ENCODE assay signal across 9 cellular contexts in the genomic region with DNA sequence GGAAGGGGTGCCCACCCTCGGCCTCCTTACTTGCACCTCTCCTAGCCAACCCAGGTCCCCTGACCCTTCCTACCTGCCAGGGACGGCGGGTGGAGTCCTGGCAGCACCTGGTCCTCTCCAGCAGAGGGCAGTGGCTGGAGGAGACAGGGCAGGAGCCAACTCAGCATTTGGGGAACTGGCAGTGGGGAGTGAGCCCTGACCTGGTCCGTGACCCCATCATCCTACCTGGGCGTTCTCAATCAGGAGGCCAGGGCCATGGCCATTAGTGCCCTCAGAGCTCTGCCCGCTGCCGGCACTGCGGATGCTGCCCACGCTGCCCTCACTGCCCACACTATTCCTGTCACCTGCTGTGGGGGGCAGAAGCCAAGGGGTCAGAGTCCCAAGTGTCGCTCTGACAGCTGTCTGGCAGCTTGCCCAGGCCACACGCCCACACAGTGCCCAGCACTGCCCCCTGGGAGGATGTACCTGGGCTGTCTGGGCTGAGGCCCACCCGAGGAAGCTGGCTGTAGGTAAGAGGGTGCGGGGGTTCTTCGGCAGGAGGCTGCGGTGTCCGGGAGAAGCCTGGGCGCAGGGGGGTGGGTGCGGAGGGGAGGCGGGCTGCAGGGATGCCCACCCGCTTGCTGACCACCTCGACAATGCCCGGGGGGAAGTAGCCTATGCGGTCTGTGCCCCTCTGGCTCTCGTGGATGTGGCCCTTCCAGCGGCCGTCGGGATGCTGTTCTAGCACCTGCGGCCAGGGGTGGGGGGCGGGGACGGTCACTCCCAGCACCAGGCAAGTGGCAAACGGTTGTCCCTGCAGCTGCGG. TPM values are rescaled to one million over a fixed set of nuclear protein-coding genes. Genes with fewer than 3 reads are reported as not detected.
DNase-seq lines count a peak whose midpoint lies in the region; ATAC-seq, FAIRE-seq and TF ChIP-seq lines count a peak whose summit lies in the region.
"Had no signal": no experiment of that assay in that cellular context is flagged by ENCODE, and none has a peak within 500 bp of the region (broad histone marks: within the 10 kb centered on the region; RNA-seq: fewer than 3 reads in every experiment).

No MANE protein-coding gene starts in this region.

- DNase-seq in activated gamma-delta T cell treated with Interleukin-2 at 50 U/mL for 16 hours (peak; percentile 45), activated gamma-delta T cell (lab: John Stamatoyannopoulos, UW) (no peak), OCI-M1 (lab: John Stamatoyannopoulos, UW) (peak; percentile 49), astrocyte (ENCODE audit: low read depth) (no peak), left lobe of liver (ENCODE audit: low spot score) (peak; percentile 89), vagina (ENCODE audit: extremely low spot score in 2 of 2) (no peak), T-helper 9 cell (no peak)

- H3K4me2 ChIP-seq in astrocyte (ENCODE audit: low read length): no peak overlapping the region

- H3K4me3 Mint-ChIP-seq in astrocyte (ENCODE audit: unreplicated experiment): no peak overlapping the region

- peaks cover 5% of the 10 kb centered on the region for H3K4me1 ChIP-seq in astrocyte (ENCODE audit: insufficient read depth, low read length)
- peaks cover 27% of the 10 kb centered on the region for H3K4me1 ChIP-seq in vagina

- TF ChIP-seq CTCF in astrocyte (IDR thresholded peaks at IDR 0.05; ENCODE audit: insufficient read depth, low read depth, low read length): peak; percentile 24
- peak in 2 of 3 experiments; percentile 32 to 34 for TF ChIP-seq CTCF in vagina (IDR thresholded peaks at IDR 0.05)

- no peak for TF ChIP-seq POLR2A in vagina (IDR thresholded peaks at IDR 0.05)

- FAIRE-seq in astrocyte (lab: Jason Lieb, UNC): no peak

- no peaks in the 10 kb centered on the region for H3K27me3 Mint-ChIP-seq in astrocyte (ENCODE audit: low read depth, unreplicated experiment)

- ATAC-seq in left lobe of liver (peak; percentile 80), GM19023 (IDR thresholded peaks at IDR 0.05; ENCODE audit: unreplicated experiment) (no peak)

- H3K27ac Mint-ChIP-seq in astrocyte (ENCODE audit: unreplicated experiment): no peak overlapping the region

- H3K27me3 ChIP-seq in astrocyte (ENCODE audit: insufficient read depth, low read length) (no peaks in the 10 kb centered on the region), vagina (no peaks in the 10 kb centered on the region)

- no peak overlapping the region for H3K9ac ChIP-seq in astrocyte (ENCODE audit: low read length)

- peaks cover 2% of the 10 kb centered on the region for H3K4me1 Mint-ChIP-seq in astrocyte (ENCODE audit: low read depth, unreplicated experiment)

- no peak overlapping the region for H2AFZ ChIP-seq in astrocyte (ENCODE audit: low read depth, low read length)

- no peak overlapping the region for H3K27ac ChIP-seq in astrocyte (ENCODE audit: low read depth, low read length)
- H3K27ac ChIP-seq in vagina: no peak overlapping the region

- intact Hi-C loops in vagina (cut with DNase I): no loop called here

- peaks cover 7% of the 10 kb centered on the region for H3K36me3 Mint-ChIP-seq in astrocyte (ENCODE audit: low read depth, unreplicated experiment)

- H3K9me3 ChIP-seq in astrocyte (ENCODE audit: insufficient read depth, low read depth, low read length): no peaks in the 10 kb centered on the region
- no peaks in the 10 kb centered on the region for H3K9me3 ChIP-seq in vagina

- peaks cover 12% of the 10 kb centered on the region for H3K79me2 ChIP-seq in astrocyte (ENCODE audit: insufficient read depth, low read length)

- peaks cover 18% of the 10 kb centered on the region for H4K20me1 ChIP-seq in astrocyte (ENCODE audit: insufficient read depth, low read length)

- H3K9me3 Mint-ChIP-seq in astrocyte (ENCODE audit: unreplicated experiment): no peaks in the 10 kb centered on the region

- H3K4me3 ChIP-seq in astrocyte (ENCODE audit: insufficient read depth, low read depth, low read length) (no peak overlapping the region), vagina (no peak overlapping the region)
- H3K4me3 ChIP-seq: skin epidermis had no signal

- H3K36me3 ChIP-seq in astrocyte (ENCODE audit: insufficient read depth, low read length) (no peaks in the 10 kb centered on the region), vagina (peaks cover 0 to 59% of the 10 kb centered on the region in 2 donors)

RNA-seq across cellular contexts. Expression of a gene that starts 10.8 kb away (rescaled TPM):
- total RNA-seq in astrocyte (16.9 and 22.8 TPM in 2 replicates), left lobe of liver (26.4 TPM), vagina (19.9 TPM)

RNA-seq across cellular contexts. Expression of a gene that starts 11.8 kb away (rescaled TPM):
- total RNA-seq in astrocyte: 15.1 and 16.5 TPM in 2 replicates
- 15.9 TPM for total RNA-seq in left lobe of liver
- 30.9 TPM for total RNA-seq in vagina

RNA-seq across cellular contexts. Expression of a gene that starts 20.9 kb away (rescaled TPM):
- total RNA-seq in astrocyte: 6.9 and 14.8 TPM in 2 replicates
- total RNA-seq in left lobe of liver: 90.6 TPM
- total RNA-seq in vagina: 44.9 TPM

RNA-seq across cellular contexts. Expression of a gene that starts 48.1 kb away (rescaled TPM):
- total RNA-seq in astrocyte (52.4 and 54.5 TPM in 2 replicates), left lobe of liver (43.5 TPM), vagina (43.2 TPM)

Comparison
In these comparisons a context has a peak if more than half of its experiments do, and no peak if none do; other contexts are left out.
1. DNase-seq: peak in activated gamma-delta T cell treated with Interleukin-2 at 50 U/mL for 16 hours (single experiment), OCI-M1 (single experiment) and left lobe of liver (single experiment); none in activated gamma-delta T cell (single experiment), astrocyte (single experiment), vagina (0 of 2) and T-helper 9 cell (single experiment).